26 cellular contexts compared by ENCODE assay signal in genomic region chr20:44528309-44528708, GRCh38. TPM values are rescaled to one million over a fixed set of nuclear protein-coding genes. Genes with fewer than 3 reads are reported as not detected.
A peak's percentile ranks its signal among the peaks of the same experiment; 100 is the strongest.
DNase-seq lines count a peak whose midpoint lies in the region; ATAC-seq, FAIRE-seq and TF ChIP-seq lines count a peak whose summit lies in the region.
"Had no signal": no experiment of that assay in that cellular context is flagged by ENCODE, and none has a peak within 500 bp of the region (broad histone marks: within the 10 kb centered on the region; RNA-seq: fewer than 3 reads in every experiment).

No MANE protein-coding gene starts in this region.

- TF ChIP-seq RAD21 in HepG2 (CRISPR knock-in tag; IDR thresholded peaks at IDR 0.05), result no peak
- no peak for TF ChIP-seq RAD21 in H1 (IDR thresholded peaks at IDR 0.05 in 1 of 2, conservative IDR thresholded peaks at IDR 0.05 in 1 of 2; ENCODE audit: low read depth in 2 of 2, low read length in 2 of 2)

- H3K27ac ChIP-seq in HepG2 (ENCODE audit: extremely low read length, insufficient read depth, low read length), result no peak overlapping the region
- H3K27ac ChIP-seq in right lobe of liver, result no peak overlapping the region
- no peak overlapping the region for H3K27ac ChIP-seq in H1 (ENCODE audit: low read depth, low read length)
- H3K27ac ChIP-seq in neural progenitor cell, result no peak overlapping the region
- H3K27ac ChIP-seq in naive thymus-derived CD4-positive, alpha-beta T cell (ENCODE audit: low read depth, low read length), result no peak overlapping the region
- H3K27ac ChIP-seq: 22Rv1, BLaER1, C4-2B, GM23248 had no signal

- H3K36me3 Mint-ChIP-seq in neural progenitor cell (no peaks in the 10 kb centered on the region), immature natural killer cell (no peaks in the 10 kb centered on the region)
- no peaks in the 10 kb centered on the region for H3K36me3 Mint-ChIP-seq in naive thymus-derived CD4-positive, alpha-beta T cell
- H3K36me3 Mint-ChIP-seq: CD4-positive, CD25-positive, alpha-beta regulatory T cell; CD8-positive, alpha-beta T cell had no signal

- BruUV-seq in HepG2 (replicated peaks; lab: Mats Ljungman, UMichigan), result no TSS peak

- no peak for FAIRE-seq in HepG2 (lab: Jason Lieb, UNC)
- FAIRE-seq in H1 (lab: Jason Lieb, UNC), result no peak
- no peak for FAIRE-seq in D721Med (lab: Jason Lieb, UNC)
- FAIRE-seq: A204.1, GM12878, GM19239, H54 had no signal

- POLR2A ChIA-PET in HepG2 (lab: Yijun Ruan, JAX) (interaction anchor here (1.2 to 1.6 kb wide), 2 partner anchors 8 to 10 kb away, joined by 4 to 5 read pairs; no protein-coding TSS in a partner anchor), H1 (lab: Charles Lee; ENCODE audit: partially characterized antibody) (no interaction called here)
- POLR2A ChIA-PET in naive thymus-derived CD4-positive, alpha-beta T cell (lab: Charles Lee), result interaction anchor here (1.4 kb wide), 1 partner anchor 315 kb away, joined by 4 read pairs; no protein-coding TSS in a partner anchor

- no peak overlapping the region for H3K56ac ChIP-seq in H1 (replicated peaks; ENCODE audit: insufficient read length, low read depth, low read length)

- H3K4me1 Mint-ChIP-seq in neural progenitor cell, result peaks cover 8% of the 10 kb centered on the region
- H3K4me1 Mint-ChIP-seq in naive thymus-derived CD4-positive, alpha-beta T cell, result peaks cover 2 to 9% (median 7%) of the 10 kb centered on the region in 7 donors
- peaks cover 0 to 6% of the 10 kb centered on the region in 2 donors for H3K4me1 Mint-ChIP-seq in immature natural killer cell

- no peak overlapping the region for H4K8ac ChIP-seq in H1 (ENCODE audit: extremely low read depth, insufficient read depth, low read length)

- H3K36me3 ChIP-seq in HepG2 (replicated peaks in 1 of 2; ENCODE audit: control insufficient read depth in 1 of 2, insufficient read depth in 2 of 2, low read length in 2 of 2) (no peaks in the 10 kb centered on the region), right lobe of liver (no peaks in the 10 kb centered on the region), H1 (ENCODE audit: control insufficient read depth in 2 of 4, insufficient read depth in 4 of 4, low read length in 3 of 4) (no peaks in the 10 kb centered on the region), neural progenitor cell (no peaks in the 10 kb centered on the region)
- H3K36me3 ChIP-seq in naive thymus-derived CD4-positive, alpha-beta T cell (ENCODE audit: control insufficient read depth in 2 of 3, insufficient read depth in 3 of 3, low read length in 3 of 3), result no peaks in the 10 kb centered on the region
- H3K36me3 ChIP-seq: BLaER1, HAP-1 had no signal

- no peaks in the 10 kb centered on the region; the same call in 1 of the 2 replicates for H3K79me1 ChIP-seq in H1 (ENCODE audit: low read depth, low read length)

- H2AK5ac ChIP-seq in H1 (ENCODE audit: low read depth, low read length), result 0 out of 2 replicates have a peak overlapping the region, but pooled peaks have one; percentile 13

- H3K4ac ChIP-seq in H1 (replicated peaks; ENCODE audit: insufficient read length, low read depth, low read length), result no peak overlapping the region

- H3K4me1 ChIP-seq in HepG2 (ENCODE audit: insufficient read depth, low read length) (peaks cover 87% of the 10 kb centered on the region), right lobe of liver (peaks cover 0 to 10% (median 5%) of the 10 kb centered on the region in 4 donors), H1 (replicated peaks in 1 of 4; ENCODE audit: control insufficient read depth in 3 of 4, insufficient read depth in 4 of 4, low read length in 3 of 4) (peaks cover 0 to 10% (median 4%) of the 10 kb centered on the region in 4 experiments; a peak in 3 of 7 replicates), neural progenitor cell (peaks cover 8% of the 10 kb centered on the region)
- H3K4me1 ChIP-seq in naive thymus-derived CD4-positive, alpha-beta T cell (ENCODE audit: control insufficient read depth in 2 of 2, insufficient read depth in 2 of 2, low read length in 2 of 2), result peaks cover 5 to 19% of the 10 kb centered on the region in 2 donors

- H3K23ac ChIP-seq in H1 (ENCODE audit: insufficient read length), result no peak overlapping the region

- 42% methylated on average over 6 of the region's 6 CpGs for WGBS in HepG2 (ENCODE audit: low lambda C conversion rate)
- 62% methylated on average over 4 of the region's 6 CpGs for WGBS in right lobe of liver (ENCODE audit: insufficient coverage, low coverage, low lambda C conversion rate, missing lambda C conversion rate)
- 79% methylated on average over 6 of the region's 6 CpGs; no CpG with 5 or more reads in 1 of the 2 experiments for WGBS in H1 (ENCODE audit: extremely low coverage in 1 of 2, insufficient coverage in 1 of 2, insufficient read length in 1 of 2, insufficient replicate concordance in 2 of 2, low coverage in 1 of 2, low lambda C conversion rate in 2 of 2, missing lambda C conversion rate in 1 of 2), 2 experiments

- no peak for TF ChIP-seq CTCF in HepG2 (CRISPR knock-in tag; IDR thresholded peaks at IDR 0.05)
- TF ChIP-seq CTCF in right lobe of liver (IDR thresholded peaks at IDR 0.05), result no peak
- TF ChIP-seq CTCF in H1 (IDR thresholded peaks at IDR 0.05; ENCODE audit: control extremely low read depth in 1 of 3, insufficient read depth in 1 of 3, low read depth in 1 of 3, low read length in 3 of 3), result no peak
- no peak for TF ChIP-seq CTCF in neural progenitor cell (IDR thresholded peaks at IDR 0.05)
- no peak for TF ChIP-seq CTCF in D721Med (IDR thresholded peaks at IDR 0.05; ENCODE audit: insufficient read depth, missing control alignments)

- no peak overlapping the region for H2BK120ac ChIP-seq in H1 (replicated peaks; ENCODE audit: low read depth, low read length)

- TF ChIP-seq POLR2A in HepG2 (IDR thresholded peaks at IDR 0.05; ENCODE audit: insufficient read depth in 1 of 2, low read depth in 2 of 2, low read length in 2 of 2) (no peak), right lobe of liver (IDR thresholded peaks at IDR 0.05) (no peak), H1 (IDR thresholded peaks at IDR 0.05; ENCODE audit: control extremely low read depth in 1 of 2, low read depth in 2 of 2, low read length in 2 of 2) (no peak)

- CTCF ChIA-PET in HepG2 (lab: Yijun Ruan, JAX; ENCODE audit: low intra/inter-chr PET ratio, low total read pairs) (no interaction called here), H1 (lab: Charles Lee; ENCODE audit: partially characterized antibody) (interaction anchor here (1.0 kb wide), 1 partner anchor 10 kb away, joined by 3 read pairs; no protein-coding TSS in a partner anchor)
- CTCF ChIA-PET in naive thymus-derived CD4-positive, alpha-beta T cell (lab: Charles Lee), result interaction anchor here (0.7 kb wide), 1 partner anchor 83 kb away, joined by 3 read pairs; no protein-coding TSS in a partner anchor

- H3K4me3 Mint-ChIP-seq in neural progenitor cell (no peak overlapping the region), immature natural killer cell (no peak overlapping the region)
- no peak overlapping the region for H3K4me3 Mint-ChIP-seq in naive thymus-derived CD4-positive, alpha-beta T cell
- H3K4me3 Mint-ChIP-seq: B cell; CD8-positive, alpha-beta T cell; HFFc6 had no signal

- peaks cover 0 to 7% of the 10 kb centered on the region in 2 experiments; a peak in 1 of 5 replicates for H3K27me3 ChIP-seq in HepG2 (ENCODE audit: control insufficient read depth in 1 of 2, insufficient read depth in 2 of 2, low read length in 2 of 2)
- H3K27me3 ChIP-seq in right lobe of liver, result no peaks in the 10 kb centered on the region
- no peaks in the 10 kb centered on the region for H3K27me3 ChIP-seq in H1 (replicated peaks in 1 of 4; ENCODE audit: control insufficient read depth in 3 of 4, extremely low read depth in 1 of 4, insufficient read depth in 3 of 4, low read length in 3 of 4)
- H3K27me3 ChIP-seq in neural progenitor cell, result no peaks in the 10 kb centered on the region
- no peaks in the 10 kb centered on the region for H3K27me3 ChIP-seq in naive thymus-derived CD4-positive, alpha-beta T cell (ENCODE audit: control insufficient read depth in 2 of 2, insufficient read depth in 2 of 2, low read length in 2 of 2)

- ATAC-seq in HepG2 (no peak), right lobe of liver (no peak)
- no peak for ATAC-seq in naive thymus-derived CD4-positive, alpha-beta T cell
- ATAC-seq: CD8-positive, alpha-beta T cell; GM12878 had no signal

- H3K4me3 ChIP-seq in HepG2 (replicated peaks in 1 of 3; ENCODE audit: insufficient read depth in 1 of 3, low read depth in 2 of 3, low read length in 3 of 3) (no peak overlapping the region), right lobe of liver (no peak overlapping the region), H1 (ENCODE audit: extremely low read depth in 1 of 4, insufficient read depth in 2 of 4, low read depth in 3 of 4, low read length in 4 of 4) (no peak overlapping the region), neural progenitor cell (no peak overlapping the region)
- H3K4me3 ChIP-seq in naive thymus-derived CD4-positive, alpha-beta T cell (ENCODE audit: low read length), result no peak overlapping the region
- H3K4me3 ChIP-seq: BLaER1, GM12878, GM23248, HAP-1 had no signal

- H3K9me3 ChIP-seq in HepG2 (ENCODE audit: low read length) (no peaks in the 10 kb centered on the region), right lobe of liver (no peaks in the 10 kb centered on the region), H1 (ENCODE audit: insufficient read depth in 2 of 2, low read depth in 1 of 2, low read length in 1 of 2) (no peaks in the 10 kb centered on the region; a peak in 1 of 4 replicates), neural progenitor cell (ENCODE audit: low read depth) (no peaks in the 10 kb centered on the region)
- no peaks in the 10 kb centered on the region for H3K9me3 ChIP-seq in naive thymus-derived CD4-positive, alpha-beta T cell (ENCODE audit: control insufficient read depth in 2 of 3, low read length in 3 of 3)
- H3K9me3 ChIP-seq: BLaER1, HAP-1 had no signal

- in situ Hi-C loops in HepG2 (cut with HindIII; ENCODE audit: extremely low pct_ligation_motif_present, low pct_unique_long_range_greater_than_20kb), result no loop called here

- H2BK5ac ChIP-seq in H1 (ENCODE audit: low read depth, low read length), result no peak overlapping the region

- H3K4me2 ChIP-seq in HepG2 (ENCODE audit: low read depth, low read length), result peak overlapping the region; percentile 70
- no peak overlapping the region for H3K4me2 ChIP-seq in H1 (ENCODE audit: insufficient read depth in 1 of 2, low read depth in 2 of 2, low read length in 2 of 2)
- H3K4me2 ChIP-seq in neural progenitor cell, result no peak overlapping the region
- H3K4me2 ChIP-seq: BLaER1 had no signal

- no peaks in the 10 kb centered on the region for H3K9me3 Mint-ChIP-seq in neural progenitor cell
- H3K9me3 Mint-ChIP-seq in naive thymus-derived CD4-positive, alpha-beta T cell, result peaks cover 0 to 3% (median 0%) of the 10 kb centered on the region in 11 donors
- H3K9me3 Mint-ChIP-seq in immature natural killer cell, result no peaks in the 10 kb centered on the region
- H3K9me3 Mint-ChIP-seq: CD4-positive, CD25-positive, alpha-beta regulatory T cell; CD8-positive, alpha-beta T cell; HFFc6 had no signal

- H3K79me2 ChIP-seq in HepG2 (ENCODE audit: insufficient read depth, low read length) (peaks cover 11% of the 10 kb centered on the region), H1 (ENCODE audit: control insufficient read depth in 1 of 2, insufficient read depth in 2 of 2, low read length in 2 of 2) (no peaks in the 10 kb centered on the region), neural progenitor cell (ENCODE audit: low read depth) (peaks cover 14% of the 10 kb centered on the region)

- H3K27ac Mint-ChIP-seq in neural progenitor cell, result peak overlapping the region; percentile 67
- peak overlapping the region in 1 of 9 donors; percentile 33 for H3K27ac Mint-ChIP-seq in naive thymus-derived CD4-positive, alpha-beta T cell
- H3K27ac Mint-ChIP-seq in immature natural killer cell, result no peak overlapping the region
- H3K27ac Mint-ChIP-seq: B cell; CD8-positive, alpha-beta T cell; HFFc6 had no signal

- 0 out of 2 replicates have a peak overlapping the region, but pooled peaks have one; percentile 61 for H2BK15ac ChIP-seq in H1 (ENCODE audit: low read length)

- no peak overlapping the region for H3K18ac ChIP-seq in H1 (ENCODE audit: extremely low read depth, low read length)

- H3K14ac ChIP-seq in H1 (ENCODE audit: insufficient read length), result no peak overlapping the region

- H3K9ac ChIP-seq in HepG2 (ENCODE audit: insufficient read depth, low read depth, low read length), result no peak overlapping the region
- no peak overlapping the region for H3K9ac ChIP-seq in H1 (replicated peaks in 1 of 4; ENCODE audit: extremely low read depth in 1 of 4, low read depth in 3 of 4, low read length in 3 of 4)
- H3K9ac ChIP-seq in neural progenitor cell, result no peak overlapping the region
- H3K9ac ChIP-seq: BLaER1, GM23248 had no signal

- peaks cover 6% of the 10 kb centered on the region; the same call in 1 of the 2 replicates for H3K23me2 ChIP-seq in H1 (ENCODE audit: low read depth, low read length)

- H2AFZ ChIP-seq in HepG2 (ENCODE audit: low read length) (no peak overlapping the region), H1 (ENCODE audit: low read length) (no peak overlapping the region), neural progenitor cell (replicated peaks) (no peak overlapping the region)
- H2AFZ ChIP-seq: GM23248 had no signal

- no peak for TF ChIP-seq EP300 in HepG2 (IDR thresholded peaks at IDR 0.05; ENCODE audit: low read depth in 2 of 2, low read length in 2 of 2)
- no peak for TF ChIP-seq EP300 in HepG2 (CRISPR knock-in tag; IDR thresholded peaks at IDR 0.05; ENCODE audit: borderline replicate concordance)
- no peak for TF ChIP-seq EP300 in H1 (IDR thresholded peaks at IDR 0.05; ENCODE audit: borderline replicate concordance in 1 of 2, low read depth in 2 of 2, low read length in 2 of 2)

- no peak for DNase-seq in HepG2 (ENCODE audit: low spot score)
- DNase-seq in right lobe of liver, result no peak
- no peak for DNase-seq in H1 (ENCODE audit: low read depth in 1 of 2, low spot score in 2 of 2)
- no peak for DNase-seq in neural progenitor cell (ENCODE audit: low spot score)
- no peak for DNase-seq in naive thymus-derived CD4-positive, alpha-beta T cell
- no peak for DNase-seq in D721Med (ENCODE audit: insufficient read length, low spot score)
- no peak for DNase-seq in immature natural killer cell
- no peak for DNase-seq in ureter (ENCODE audit: low spot score)
- DNase-seq: Caco-2; CD4-positive, CD25-positive, alpha-beta regulatory T cell; CD8-positive, alpha-beta T cell; DMS 273 treated with DMSO at 0.1 percent for 48 hours; DMS79; EL; GDM1; GM23248; HFFc6 had no signal

- H4K5ac ChIP-seq in H1 (ENCODE audit: insufficient read length, low read depth, low read length), result no peak overlapping the region

- peak overlapping the region; percentile 17; the same call in 1 of the 2 replicates for H2BK12ac ChIP-seq in H1 (ENCODE audit: low read depth, low read length)

- peaks cover 6% of the 10 kb centered on the region for H3K27me3 Mint-ChIP-seq in neural progenitor cell (ENCODE audit: insufficient read depth, low read depth)
- no peaks in the 10 kb centered on the region for H3K27me3 Mint-ChIP-seq in naive thymus-derived CD4-positive, alpha-beta T cell
- H3K27me3 Mint-ChIP-seq in immature natural killer cell (ENCODE audit: low read depth in 3 of 3), result peaks cover 8 to 19% (median 15%) of the 10 kb centered on the region in 3 donors

- no peaks in the 10 kb centered on the region for H4K20me1 ChIP-seq in HepG2 (ENCODE audit: insufficient read depth, low read length)
- H4K20me1 ChIP-seq in H1 (replicated peaks in 1 of 2; ENCODE audit: control insufficient read depth in 1 of 2, insufficient read depth in 2 of 2, low read length in 2 of 2), result no peaks in the 10 kb centered on the region
- H4K20me1 ChIP-seq in neural progenitor cell (ENCODE audit: low read depth), result no peaks in the 10 kb centered on the region
- H4K20me1 ChIP-seq: BLaER1 had no signal

- H4K91ac ChIP-seq in H1 (replicated peaks; ENCODE audit: insufficient read length, low read length), result no peak overlapping the region

- no peaks in the 10 kb centered on the region for H3F3A ChIP-seq in neural progenitor cell (ENCODE audit: low read depth)

- intact Hi-C loops in HepG2 (cut with micrococcal nuclease; ENCODE audit: unreplicated experiment) (no loop called here), right lobe of liver (cut with DNase I) (no loop called here)
- intact Hi-C loops in naive thymus-derived CD4-positive, alpha-beta T cell (cut with micrococcal nuclease), result loop anchor here in 1 of 2 donors (10.0 kb wide), 2 partner anchors 144 to 206 kb away; no protein-coding TSS in a partner anchor

- no peak overlapping the region for H2BK20ac ChIP-seq in H1 (ENCODE audit: low read length)

RNA-seq across cellular contexts. Expression of gene SERINC3, which starts 6.4 kb away (rescaled TPM):
- 53.5 and 82.0 TPM in 2 replicates for total RNA-seq in HepG2 (2016; rRNA removed; fragmentation: Illumina TruSeq; extraction: Trizol)
- total RNA-seq in HepG2 (2016; cell fraction: cytosol; rRNA removed; fragmentation: Illumina TruSeq; extraction: Trizol; ENCODE audit: low read depth), result 18.2 and 23.6 TPM in 2 replicates
- 60.4 and 86.2 TPM in 2 replicates for total RNA-seq in HepG2 (2016; cell fraction: insoluble cytoplasmic fraction; rRNA removed; fragmentation: Illumina TruSeq; extraction: Trizol)
- 40.1 and 41.9 TPM in 2 replicates for total RNA-seq in HepG2 (2016; cell fraction: membrane; rRNA removed; fragmentation: Illumina TruSeq; extraction: Trizol)
- total RNA-seq in HepG2 (2016; cell fraction: nucleus; rRNA removed; fragmentation: Illumina TruSeq; extraction: Trizol), result 61.2 and 69.4 TPM in 2 replicates
- 208 and 226 TPM in 2 replicates for polyA plus RNA-seq in HepG2 (2011; rRNA removed)
- 233 and 277 TPM in 2 replicates for polyA plus RNA-seq in HepG2 (2011; cell fraction: cytosol; rRNA removed)
- polyA plus RNA-seq in HepG2 (2011; cell fraction: nucleus; rRNA removed), result 99.3 and 112 TPM in 2 replicates
- polyA plus RNA-seq in HepG2 (2012), result 113 and 127 TPM in 2 replicates
- 14.1 and 17.6 TPM in 2 replicates for polyA plus RNA-seq in HepG2 (2016; cell fraction: cytosol; fragmentation: Illumina TruSeq; extraction: Trizol; ENCODE audit: low read depth)
- 45.2 and 48.0 TPM in 2 replicates for polyA plus RNA-seq in HepG2 (2016; cell fraction: insoluble cytoplasmic fraction; fragmentation: Illumina TruSeq; extraction: Trizol; ENCODE audit: low read depth)
- polyA plus RNA-seq in HepG2 (2016; cell fraction: membrane; fragmentation: Illumina TruSeq; extraction: Trizol; ENCODE audit: low read depth), result 24.9 and 28.0 TPM in 2 replicates
- polyA plus RNA-seq in HepG2 (2016; cell fraction: nucleus; fragmentation: Illumina TruSeq; extraction: Trizol; ENCODE audit: insufficient read depth, low read depth), result 80.9 and 84.6 TPM in 2 replicates
- 441 and 695 TPM in 2 replicates for polyA minus RNA-seq in HepG2 (2011; rRNA and poly(A)+ RNA removed; ENCODE audit: low replicate concordance)
- polyA minus RNA-seq in HepG2 (2011; cell fraction: cytosol; rRNA and poly(A)+ RNA removed), result 196 and 254 TPM in 2 replicates
- polyA minus RNA-seq in HepG2 (2011; cell fraction: nucleus; rRNA and poly(A)+ RNA removed), result 98.0 and 139 TPM in 2 replicates
- 10 to 100 TPM; 42.2 to 77.5 (median 58.5) TPM for total RNA-seq in right lobe of liver
- 44.1 and 47.2 TPM in 2 replicates for total RNA-seq in H1 (2021; fragmentation: NEBNext Ultra II Directional; extraction: Animal tissue kit (Norgen Biotek cat#: 25700))
- polyA plus RNA-seq in H1 (2011; rRNA removed), result 51.7 and 66.0 TPM in 2 replicates
- polyA plus RNA-seq in H1 (2011; cell fraction: cytosol; rRNA removed), result 49.0 TPM
- 38.3 TPM for polyA plus RNA-seq in H1 (2011; cell fraction: nucleus; rRNA removed)
- 27.7 to 35.0 TPM (median 31.8 TPM) in 4 replicates for polyA plus RNA-seq in H1 (2012, experiment 1 of 2)
- 7.5 TPM for polyA plus RNA-seq in H1 (2012, experiment 2 of 2)
- 75.8 TPM for polyA plus RNA-seq in H1 (2013, experiment 1 of 2)
- polyA plus RNA-seq in H1 (2013, experiment 2 of 2), result 95.9 TPM
- polyA minus RNA-seq in H1 (2011; rRNA and poly(A)+ RNA removed), result 217 and 222 TPM in 2 replicates
- 76.8 TPM for polyA minus RNA-seq in H1 (2011; cell fraction: cytosol; rRNA and poly(A)+ RNA removed)
- polyA minus RNA-seq in H1 (2011; cell fraction: nucleus; rRNA and poly(A)+ RNA removed), result 56.2 TPM
- total RNA-seq in neural progenitor cell (ENCODE audit: low replicate concordance), result 32.9 and 38.8 TPM in 2 replicates
- 10 to 100 TPM; 59.7 to 85.3 (median 78.9) TPM for total RNA-seq in naive thymus-derived CD4-positive, alpha-beta T cell
- 100 to 1,000 TPM; 188 to 199 TPM for polyA plus RNA-seq in naive thymus-derived CD4-positive, alpha-beta T cell
- 100 to 1,000 TPM; 180 to 266 (median 215) TPM for polyA plus RNA-seq in immature natural killer cell
- 93.1 TPM for total RNA-seq in ureter

RNA-seq across cellular contexts. Expression of gene TTPAL, which starts 52.6 kb away (rescaled TPM):
- total RNA-seq in HepG2 (2016; rRNA removed; fragmentation: Illumina TruSeq; extraction: Trizol) (18.8 and 25.0 TPM in 2 replicates), right lobe of liver (100 to 1,000 TPM in 1 of 6 experiments, 10 to 100 TPM in 5; 18.0 to 102 (median 28.7) TPM), neural progenitor cell (ENCODE audit: low replicate concordance) (7.8 and 9.8 TPM in 2 replicates), ureter (25.5 TPM)
- 5.5 and 6.4 TPM in 2 replicates for total RNA-seq in HepG2 (2016; cell fraction: cytosol; rRNA removed; fragmentation: Illumina TruSeq; extraction: Trizol; ENCODE audit: low read depth)
- total RNA-seq in HepG2 (2016; cell fraction: insoluble cytoplasmic fraction; rRNA removed; fragmentation: Illumina TruSeq; extraction: Trizol), result 18.9 and 20.5 TPM in 2 replicates
- total RNA-seq in HepG2 (2016; cell fraction: membrane; rRNA removed; fragmentation: Illumina TruSeq; extraction: Trizol), result 9.4 and 11.1 TPM in 2 replicates
- total RNA-seq in HepG2 (2016; cell fraction: nucleus; rRNA removed; fragmentation: Illumina TruSeq; extraction: Trizol), result 12.8 and 13.9 TPM in 2 replicates
- polyA plus RNA-seq in HepG2 (2011; rRNA removed) (4.3 and 6.5 TPM in 2 replicates), H1 (2011; rRNA removed) (2.8 and 7.6 TPM in 2 replicates), immature natural killer cell (10 to 100 TPM in 1 of 3 donors, 1 to 10 TPM in 2; 5.0 to 13.8 (median 5.6) TPM)
- 2.9 and 4.0 TPM in 2 replicates for polyA plus RNA-seq in HepG2 (2011; cell fraction: cytosol; rRNA removed)
- 7.3 and 9.9 TPM in 2 replicates for polyA plus RNA-seq in HepG2 (2011; cell fraction: nucleus; rRNA removed)
- 6.4 and 9.2 TPM in 2 replicates for polyA plus RNA-seq in HepG2 (2012)
- polyA plus RNA-seq in HepG2 (2016; cell fraction: cytosol; fragmentation: Illumina TruSeq; extraction: Trizol; ENCODE audit: low read depth), result 0.79 and 1.3 TPM in 2 replicates
- polyA plus RNA-seq in HepG2 (2016; cell fraction: insoluble cytoplasmic fraction; fragmentation: Illumina TruSeq; extraction: Trizol; ENCODE audit: low read depth), result 16.0 and 18.5 TPM in 2 replicates
- 3.7 and 4.2 TPM in 2 replicates for polyA plus RNA-seq in HepG2 (2016; cell fraction: membrane; fragmentation: Illumina TruSeq; extraction: Trizol; ENCODE audit: low read depth)
- 19.0 and 22.5 TPM in 2 replicates for polyA plus RNA-seq in HepG2 (2016; cell fraction: nucleus; fragmentation: Illumina TruSeq; extraction: Trizol; ENCODE audit: insufficient read depth, low read depth)
- 13.1 and 21.0 TPM in 2 replicates for polyA minus RNA-seq in HepG2 (2011; rRNA and poly(A)+ RNA removed; ENCODE audit: low replicate concordance)
- 5.7 and 6.9 TPM in 2 replicates for polyA minus RNA-seq in HepG2 (2011; cell fraction: cytosol; rRNA and poly(A)+ RNA removed)
- 6.1 and 6.7 TPM in 2 replicates for polyA minus RNA-seq in HepG2 (2011; cell fraction: nucleus; rRNA and poly(A)+ RNA removed)
- total RNA-seq in H1 (2021; fragmentation: NEBNext Ultra II Directional; extraction: Animal tissue kit (Norgen Biotek cat#: 25700)), result 14.0 and 14.8 TPM in 2 replicates
- 4.1 TPM for polyA plus RNA-seq in H1 (2011; cell fraction: cytosol; rRNA removed)
- 9.1 TPM for polyA plus RNA-seq in H1 (2011; cell fraction: nucleus; rRNA removed)
- polyA plus RNA-seq in H1 (2012, experiment 1 of 2), result 5.3 to 6.8 TPM (median 5.8 TPM) in 4 replicates
- 1.2 TPM for polyA plus RNA-seq in H1 (2012, experiment 2 of 2)
- 6.7 TPM for polyA plus RNA-seq in H1 (2013, experiment 1 of 2)
- polyA plus RNA-seq in H1 (2013, experiment 2 of 2), result 7.2 TPM
- polyA minus RNA-seq in H1 (2011; rRNA and poly(A)+ RNA removed), result 12.1 and 14.9 TPM in 2 replicates
- polyA minus RNA-seq in H1 (2011; cell fraction: cytosol; rRNA and poly(A)+ RNA removed), result 10.2 TPM
- 9.0 TPM for polyA minus RNA-seq in H1 (2011; cell fraction: nucleus; rRNA and poly(A)+ RNA removed)
- 10 to 100 TPM; 12.0 to 20.7 (median 17.0) TPM for total RNA-seq in naive thymus-derived CD4-positive, alpha-beta T cell
- polyA plus RNA-seq in naive thymus-derived CD4-positive, alpha-beta T cell, result 10 to 100 TPM in 1 of 2 donors, 1 to 10 TPM in 1; 8.8 to 14.2 TPM

RNA-seq across cellular contexts. Expression of gene PKIG, which starts 54.1 kb away (rescaled TPM):
- total RNA-seq in HepG2 (2016; rRNA removed; fragmentation: Illumina TruSeq; extraction: Trizol) (44.5 and 47.6 TPM in 2 replicates), right lobe of liver (10 to 100 TPM; 11.7 to 31.7 (median 21.8) TPM), neural progenitor cell (ENCODE audit: low replicate concordance) (40.6 and 64.6 TPM in 2 replicates), ureter (95.0 TPM)
- total RNA-seq in HepG2 (2016; cell fraction: cytosol; rRNA removed; fragmentation: Illumina TruSeq; extraction: Trizol; ENCODE audit: low read depth), result 153 and 165 TPM in 2 replicates
- 46.5 and 47.5 TPM in 2 replicates for total RNA-seq in HepG2 (2016; cell fraction: insoluble cytoplasmic fraction; rRNA removed; fragmentation: Illumina TruSeq; extraction: Trizol)
- 152 and 172 TPM in 2 replicates for total RNA-seq in HepG2 (2016; cell fraction: membrane; rRNA removed; fragmentation: Illumina TruSeq; extraction: Trizol)
- total RNA-seq in HepG2 (2016; cell fraction: nucleus; rRNA removed; fragmentation: Illumina TruSeq; extraction: Trizol), result 15.9 and 17.5 TPM in 2 replicates
- polyA plus RNA-seq in HepG2 (2011; rRNA removed) (30.8 and 31.0 TPM in 2 replicates), H1 (2011; rRNA removed) (34.3 and 37.5 TPM in 2 replicates), immature natural killer cell (1 to 10 TPM; 1.6 to 2.6 (median 1.8) TPM)
- polyA plus RNA-seq in HepG2 (2011; cell fraction: cytosol; rRNA removed), result 38.5 and 44.2 TPM in 2 replicates
- polyA plus RNA-seq in HepG2 (2011; cell fraction: nucleus; rRNA removed), result 16.9 and 18.1 TPM in 2 replicates
- polyA plus RNA-seq in HepG2 (2012), result 31.8 and 34.8 TPM in 2 replicates
- 204 and 234 TPM in 2 replicates for polyA plus RNA-seq in HepG2 (2016; cell fraction: cytosol; fragmentation: Illumina TruSeq; extraction: Trizol; ENCODE audit: low read depth)
- polyA plus RNA-seq in HepG2 (2016; cell fraction: insoluble cytoplasmic fraction; fragmentation: Illumina TruSeq; extraction: Trizol; ENCODE audit: low read depth), result 54.1 and 61.3 TPM in 2 replicates
- 173 and 198 TPM in 2 replicates for polyA plus RNA-seq in HepG2 (2016; cell fraction: membrane; fragmentation: Illumina TruSeq; extraction: Trizol; ENCODE audit: low read depth)
- 31.1 and 35.7 TPM in 2 replicates for polyA plus RNA-seq in HepG2 (2016; cell fraction: nucleus; fragmentation: Illumina TruSeq; extraction: Trizol; ENCODE audit: insufficient read depth, low read depth)
- polyA minus RNA-seq in HepG2 (2011; rRNA and poly(A)+ RNA removed; ENCODE audit: low replicate concordance), result 5.9 and 22.6 TPM in 2 replicates
- 13.4 and 14.9 TPM in 2 replicates for polyA minus RNA-seq in HepG2 (2011; cell fraction: cytosol; rRNA and poly(A)+ RNA removed)
- polyA minus RNA-seq in HepG2 (2011; cell fraction: nucleus; rRNA and poly(A)+ RNA removed), result 9.3 and 9.9 TPM in 2 replicates
- 25.4 and 26.7 TPM in 2 replicates for total RNA-seq in H1 (2021; fragmentation: NEBNext Ultra II Directional; extraction: Animal tissue kit (Norgen Biotek cat#: 25700))
- 33.3 TPM for polyA plus RNA-seq in H1 (2011; cell fraction: cytosol; rRNA removed)
- polyA plus RNA-seq in H1 (2011; cell fraction: nucleus; rRNA removed), result 21.0 TPM
- polyA plus RNA-seq in H1 (2012, experiment 1 of 2), result 23.8 to 29.8 TPM (median 27.7 TPM) in 4 replicates
- polyA plus RNA-seq in H1 (2012, experiment 2 of 2), result 38.2 TPM
- 32.9 TPM for polyA plus RNA-seq in H1 (2013, experiment 1 of 2)
- 35.0 TPM for polyA plus RNA-seq in H1 (2013, experiment 2 of 2)
- polyA minus RNA-seq in H1 (2011; rRNA and poly(A)+ RNA removed), result 8.6 and 9.8 TPM in 2 replicates
- polyA minus RNA-seq in H1 (2011; cell fraction: cytosol; rRNA and poly(A)+ RNA removed), result 11.9 TPM
- polyA minus RNA-seq in H1 (2011; cell fraction: nucleus; rRNA and poly(A)+ RNA removed), result 7.6 TPM
- total RNA-seq in naive thymus-derived CD4-positive, alpha-beta T cell, result 1 to 10 TPM; 1.9 to 6.0 (median 2.9) TPM
- 1 to 10 TPM; 2.9 to 3.6 TPM for polyA plus RNA-seq in naive thymus-derived CD4-positive, alpha-beta T cell
